Comparison of ENCODE assay signal across 8 cellular contexts in the genomic region with DNA sequence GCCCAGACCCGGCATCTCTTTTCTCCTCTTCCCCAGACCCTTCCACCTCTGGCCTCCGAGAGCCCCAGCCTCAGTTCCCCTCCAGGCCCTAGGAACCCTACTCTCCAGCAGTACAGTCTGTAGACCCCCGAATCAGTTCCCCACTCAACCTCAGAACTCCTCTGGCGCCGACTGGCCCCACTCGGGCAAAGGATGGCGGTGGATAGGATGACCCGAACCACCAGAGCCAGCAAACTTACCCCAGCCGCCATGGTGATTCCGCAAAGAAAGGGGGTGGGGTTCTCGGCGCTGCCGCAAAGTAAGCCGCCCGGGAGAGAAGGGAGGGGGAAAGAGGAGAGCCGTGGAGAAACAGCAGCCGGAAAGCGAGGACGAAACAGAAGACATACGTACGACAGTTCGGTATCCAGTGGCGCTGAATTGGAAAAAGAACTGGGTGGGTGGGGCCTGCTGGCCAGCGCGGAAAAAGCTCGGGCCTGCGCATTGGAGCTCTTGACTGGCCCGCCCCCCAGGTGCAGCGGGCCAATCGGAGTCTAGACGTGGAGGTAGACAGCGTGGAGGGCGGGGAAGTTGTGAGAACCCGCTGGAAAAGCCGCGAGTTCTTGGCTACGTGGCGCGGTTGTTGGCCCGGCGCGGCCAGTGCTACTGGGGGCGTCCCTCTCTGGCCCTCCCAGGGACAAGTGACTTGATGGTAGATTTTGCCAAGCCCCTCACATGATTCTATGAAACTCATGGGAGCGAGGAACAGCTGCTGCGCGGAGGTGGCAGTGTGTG. TPM values are rescaled to one million over a fixed set of nuclear protein-coding genes. Genes with fewer than 3 reads are reported as not detected.
DNase-seq lines count a peak whose midpoint lies in the region; ATAC-seq and TF ChIP-seq lines count a peak whose summit lies in the region.

A gene with protein sequence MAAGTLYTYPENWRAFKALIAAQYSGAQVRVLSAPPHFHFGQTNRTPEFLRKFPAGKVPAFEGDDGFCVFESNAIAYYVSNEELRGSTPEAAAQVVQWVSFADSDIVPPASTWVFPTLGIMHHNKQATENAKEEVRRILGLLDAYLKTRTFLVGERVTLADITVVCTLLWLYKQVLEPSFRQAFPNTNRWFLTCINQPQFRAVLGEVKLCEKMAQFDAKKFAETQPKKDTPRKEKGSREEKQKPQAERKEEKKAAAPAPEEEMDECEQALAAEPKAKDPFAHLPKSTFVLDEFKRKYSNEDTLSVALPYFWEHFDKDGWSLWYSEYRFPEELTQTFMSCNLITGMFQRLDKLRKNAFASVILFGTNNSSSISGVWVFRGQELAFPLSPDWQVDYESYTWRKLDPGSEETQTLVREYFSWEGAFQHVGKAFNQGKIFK (minus strand): TSS at position 300 of the 771 bp plus-strand sequence. CDS start 49 bp downstream, at position 251.

- DNase-seq in DMS114 treated with DMSO at 0.1 percent for 48 hours (lab: John Stamatoyannopoulos, UW; ENCODE audit: unreplicated experiment) (peak; percentile 100), PC-3 (peak; percentile 100), activated T-cell treated with anti-CD3 and anti-CD28 coated beads for 48 hours (ENCODE audit: low read depth) (peak; percentile 97), epithelial cell of prostate (ENCODE audit: low read depth, low spot score) (peak; percentile 99)
- DNase-seq in stimulated activated CD8-positive, alpha-beta memory T cell treated with anti-CD3 and anti-CD28 coated beads, Interleukin-4, amount 100 ng/mL, for 48 hours: peak; percentile 97

- intact Hi-C loops in PC-3 (cut with micrococcal nuclease): no loop called here

- no peaks in the 10 kb centered on the region for H3K27me3 ChIP-seq in PC-3 (ENCODE audit: low read length)
- H3K27me3 ChIP-seq in mucosa of rectum (ENCODE audit: control insufficient read depth in 2 of 2, insufficient read depth in 2 of 2, low read length in 2 of 2): no peaks in the 10 kb centered on the region

- H4K20me1 ChIP-seq in PC-3 (ENCODE audit: low read length): peaks cover 33% of the 10 kb centered on the region

- no TSS peak for BruUV-seq in PC-3 (replicated peaks; lab: Mats Ljungman, UMichigan)

- H3K9ac ChIP-seq in PC-3 (ENCODE audit: low read length) (peak within 1 kb of the TSS; percentile 98), mucosa of rectum (ENCODE audit: low read depth in 1 of 2, low read length in 2 of 2) (peak within 1 kb of the TSS; percentile 95)

- H3K4me3 ChIP-seq in PC-3 (ENCODE audit: low read length): peak within 1 kb of the TSS; percentile 94
- peak within 1 kb of the TSS; percentile 71 to 97 for H3K4me3 ChIP-seq in mucosa of rectum (ENCODE audit: low read length in 2 of 2)

- peaks cover 75% of the 10 kb centered on the region for H3K79me2 ChIP-seq in PC-3 (ENCODE audit: low read length)

- ATAC-seq in GM21576 (IDR thresholded peaks at IDR 0.05; ENCODE audit: unreplicated experiment) (peak; percentile 83), PC-3 (peak; percentile 87)

- no peaks in the 10 kb centered on the region for H3F3A ChIP-seq in PC-3 (ENCODE audit: low read length, unreplicated experiment)

- H3K36me3 ChIP-seq in PC-3 (ENCODE audit: low read depth, low read length): peaks cover 50% of the 10 kb centered on the region
- peaks cover 31 to 46% of the 10 kb centered on the region in 2 donors for H3K36me3 ChIP-seq in mucosa of rectum (ENCODE audit: control insufficient read depth in 2 of 2, insufficient read depth in 2 of 2, low read length in 2 of 2)

- H3K9me3 ChIP-seq in PC-3 (ENCODE audit: low read length) (no peaks in the 10 kb centered on the region), mucosa of rectum (ENCODE audit: control insufficient read depth in 2 of 2, low read length in 2 of 2) (no peaks in the 10 kb centered on the region)

- peaks cover 36% of the 10 kb centered on the region for H3K4me1 ChIP-seq in PC-3 (ENCODE audit: insufficient read depth, low read length)
- H3K4me1 ChIP-seq in mucosa of rectum (ENCODE audit: control insufficient read depth in 2 of 2, insufficient read depth in 2 of 2, low read length in 2 of 2): peaks cover 26 to 27% of the 10 kb centered on the region in 2 donors

- TF ChIP-seq CTCF in PC-3 (conservative IDR thresholded peaks at IDR 0.05; ENCODE audit: low read depth, low read length): no peak

- POLR2A ChIA-PET in PC-3 (lab: Charles Lee; ENCODE audit: unreplicated experiment): interaction anchor here (0.5 to 1.3 kb wide), 16 partner anchors 13 to 601 kb away, joined by 3 to 23 read pairs (median 5); a partner anchor contains a TSS

- no peaks in the 10 kb centered on the region for H3K9me2 ChIP-seq in PC-3 (replicated peaks; ENCODE audit: low read length)

- TF ChIP-seq EP300 in Ishikawa (IDR thresholded peaks at IDR 0.05; ENCODE audit: borderline replicate concordance): no peak

- no peak for TF ChIP-seq RAD21 in Ishikawa (IDR thresholded peaks at IDR 0.05; ENCODE audit: low read depth)

- H3K4me2 ChIP-seq in PC-3 (ENCODE audit: low read length): peak within 1 kb of the TSS; percentile 99

- CTCF ChIA-PET in PC-3 (lab: Charles Lee): interaction anchor here (0.7 to 1.6 kb wide), 7 partner anchors 13 to 760 kb away, joined by 3 to 7 read pairs (median 5); a partner anchor contains a TSS

- peak within 1 kb of the TSS; percentile 92 for H2AFZ ChIP-seq in PC-3 (ENCODE audit: low read length)

- H3K27ac ChIP-seq in PC-3 (ENCODE audit: low read length) (peak within 1 kb of the TSS; percentile 74), epithelial cell of prostate (peak within 1 kb of the TSS; percentile 78), mucosa of rectum (ENCODE audit: low read depth in 2 of 2, low read length in 2 of 2) (peak within 1 kb of the TSS; percentile 91 to 93)

TF ChIP-seq in Ishikawa, 13 proteins besides CTCF, POLR2A, EP300 and RAD21:
- no peak for TF ChIP-seq EGR1 (IDR thresholded peaks at IDR 0.05)
- TF ChIP-seq, protein P1, sequence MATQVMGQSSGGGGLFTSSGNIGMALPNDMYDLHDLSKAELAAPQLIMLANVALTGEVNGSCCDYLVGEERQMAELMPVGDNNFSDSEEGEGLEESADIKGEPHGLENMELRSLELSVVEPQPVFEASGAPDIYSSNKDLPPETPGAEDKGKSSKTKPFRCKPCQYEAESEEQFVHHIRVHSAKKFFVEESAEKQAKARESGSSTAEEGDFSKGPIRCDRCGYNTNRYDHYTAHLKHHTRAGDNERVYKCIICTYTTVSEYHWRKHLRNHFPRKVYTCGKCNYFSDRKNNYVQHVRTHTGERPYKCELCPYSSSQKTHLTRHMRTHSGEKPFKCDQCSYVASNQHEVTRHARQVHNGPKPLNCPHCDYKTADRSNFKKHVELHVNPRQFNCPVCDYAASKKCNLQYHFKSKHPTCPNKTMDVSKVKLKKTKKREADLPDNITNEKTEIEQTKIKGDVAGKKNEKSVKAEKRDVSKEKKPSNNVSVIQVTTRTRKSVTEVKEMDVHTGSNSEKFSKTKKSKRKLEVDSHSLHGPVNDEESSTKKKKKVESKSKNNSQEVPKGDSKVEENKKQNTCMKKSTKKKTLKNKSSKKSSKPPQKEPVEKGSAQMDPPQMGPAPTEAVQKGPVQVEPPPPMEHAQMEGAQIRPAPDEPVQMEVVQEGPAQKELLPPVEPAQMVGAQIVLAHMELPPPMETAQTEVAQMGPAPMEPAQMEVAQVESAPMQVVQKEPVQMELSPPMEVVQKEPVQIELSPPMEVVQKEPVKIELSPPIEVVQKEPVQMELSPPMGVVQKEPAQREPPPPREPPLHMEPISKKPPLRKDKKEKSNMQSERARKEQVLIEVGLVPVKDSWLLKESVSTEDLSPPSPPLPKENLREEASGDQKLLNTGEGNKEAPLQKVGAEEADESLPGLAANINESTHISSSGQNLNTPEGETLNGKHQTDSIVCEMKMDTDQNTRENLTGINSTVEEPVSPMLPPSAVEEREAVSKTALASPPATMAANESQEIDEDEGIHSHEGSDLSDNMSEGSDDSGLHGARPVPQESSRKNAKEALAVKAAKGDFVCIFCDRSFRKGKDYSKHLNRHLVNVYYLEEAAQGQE (IDR thresholded peaks at IDR 0.05; ENCODE audit: low read depth): 0 out of 2 replicates have a peak, but pooled peaks have one; percentile 19
- TF ChIP-seq TEAD4 (IDR thresholded peaks at IDR 0.05): no peak
- no peak for TF ChIP-seq FOXM1 (IDR thresholded peaks at IDR 0.05; ENCODE audit: borderline replicate concordance, low read depth)
- TF ChIP-seq CEBPB (IDR thresholded peaks at IDR 0.05): no peak
- TF ChIP-seq NFIC (IDR thresholded peaks at IDR 0.05): no peak; the same call in 1 of the 2 replicates
- peak; percentile 42; the same call in 1 of the 2 replicates for TF ChIP-seq TCF12 (IDR thresholded peaks at IDR 0.05; ENCODE audit: low read depth)
- TF ChIP-seq YY1 (IDR thresholded peaks at IDR 0.05; ENCODE audit: low read depth): peak; percentile 92
- TF ChIP-seq, protein P2, sequence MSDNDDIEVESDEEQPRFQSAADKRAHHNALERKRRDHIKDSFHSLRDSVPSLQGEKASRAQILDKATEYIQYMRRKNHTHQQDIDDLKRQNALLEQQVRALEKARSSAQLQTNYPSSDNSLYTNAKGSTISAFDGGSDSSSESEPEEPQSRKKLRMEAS (IDR thresholded peaks at IDR 0.05): peak; percentile 73
- TF ChIP-seq, protein P3, sequence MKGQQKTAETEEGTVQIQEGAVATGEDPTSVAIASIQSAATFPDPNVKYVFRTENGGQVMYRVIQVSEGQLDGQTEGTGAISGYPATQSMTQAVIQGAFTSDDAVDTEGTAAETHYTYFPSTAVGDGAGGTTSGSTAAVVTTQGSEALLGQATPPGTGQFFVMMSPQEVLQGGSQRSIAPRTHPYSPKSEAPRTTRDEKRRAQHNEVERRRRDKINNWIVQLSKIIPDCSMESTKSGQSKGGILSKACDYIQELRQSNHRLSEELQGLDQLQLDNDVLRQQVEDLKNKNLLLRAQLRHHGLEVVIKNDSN (IDR thresholded peaks at IDR 0.05): 0 out of 2 replicates have a peak, but pooled peaks have one; percentile 4
- no peak for TF ChIP-seq CREB1 (IDR thresholded peaks at IDR 0.05; ENCODE audit: low read depth)
- TF ChIP-seq TAF1 (IDR thresholded peaks at IDR 0.05; ENCODE audit: low read depth): peak; percentile 100
- TF ChIP-seq ZBTB7A (IDR thresholded peaks at IDR 0.05; ENCODE audit: low read depth): no peak

RNA-seq across cellular contexts. Expression of the gene that starts here (rescaled TPM):
- 1,577 and 1,815 TPM in 2 replicates for total RNA-seq in PC-3 (2014; rRNA removed)

Comparison
In these comparisons a context has a peak if more than half of its experiments do, and no peak if none do; other contexts are left out.
1. Peak in every context shown above with its lines: DNase-seq, ATAC-seq, H3K4me3 ChIP-seq and H3K27ac ChIP-seq.